Comparison of ENCODE assay signal across 7 cellular contexts in genomic region chr6:129426343-129426742, GRCh38.
"Had no signal": no experiment of that assay in that cellular context is flagged by ENCODE, and none has a peak within 500 bp of the region (broad histone marks: within the 10 kb centered on the region; RNA-seq: fewer than 3 reads in every experiment).

No MANE protein-coding gene starts in this region.

- H3K4me2 ChIP-seq: GM23338 had no signal

- H3K27ac ChIP-seq: GM23248 had no signal

- H2AFZ ChIP-seq: GM23248, GM23338 had no signal

- H3K36me3 ChIP-seq: HAP-1 had no signal

- H3K4me1 ChIP-seq: HAP-1 had no signal

- H3K9ac ChIP-seq: GM23248 had no signal

- H3K4me3 ChIP-seq: GM23248, GM23338, HAP-1 had no signal

- H3K9me3 ChIP-seq: HAP-1 had no signal

- DNase-seq: GM23248, GOT3, H7, H9, HFFc6 had no signal
